In genomic region chr18:51687845-51688585, GRCh38 we compare ENCODE assay signal across 21 cellular contexts.
DNase-seq lines count a peak whose midpoint lies in the region; ATAC-seq and TF ChIP-seq lines count a peak whose summit lies in the region.
"Had no signal": no experiment of that assay in that cellular context is flagged by ENCODE, and none has a peak within 500 bp of the region (broad histone marks: within the 10 kb centered on the region; RNA-seq: fewer than 3 reads in every experiment).

No MANE protein-coding gene starts in this region.

- peak; percentile 37 for ATAC-seq in left lobe of liver
- ATAC-seq: GM23338, HCT116 had no signal

- H3K4me3 ChIP-seq in LNCaP clone FGC (ENCODE audit: low read depth, low read length), result no peak overlapping the region
- no peak overlapping the region for H3K4me3 ChIP-seq in WERI-Rb-1 (ENCODE audit: low read depth, low read length)
- H3K4me3 ChIP-seq in Peyer's patch, result no peak overlapping the region
- H3K4me3 ChIP-seq: GM23338 had no signal

- TF ChIP-seq CTCF in LNCaP clone FGC (IDR thresholded peaks at IDR 0.05; ENCODE audit: control insufficient read depth, extremely low read depth, insufficient read depth), result 0 out of 2 replicates have a peak, but pooled peaks have one; percentile 5
- TF ChIP-seq CTCF in WERI-Rb-1 (IDR thresholded peaks at IDR 0.05; ENCODE audit: low read depth, low read length), result 0 out of 2 replicates have a peak, but pooled peaks have one; percentile 14
- TF ChIP-seq CTCF in Peyer's patch (IDR thresholded peaks at IDR 0.05), result no peak

- DNase-seq in DMS53 (lab: John Stamatoyannopoulos, UW) (peak; percentile 21), DMS53 treated with DMSO at 0.1 percent for 48 hours (lab: John Stamatoyannopoulos, UW; ENCODE audit: unreplicated experiment) (no peak), LNCaP clone FGC (ENCODE audit: low read depth) (no peak), WERI-Rb-1 (no peak), left lobe of liver (ENCODE audit: low spot score) (no peak), epidermal melanocyte (ENCODE audit: insufficient read length, low spot score) (no peak), Peyer's patch (no peak), cerebellum (ENCODE audit: low spot score) (no peak)
- DNase-seq: C1 segment of cervical spinal cord; CD4-positive, CD25-positive, alpha-beta regulatory T cell; CD8-positive, alpha-beta memory T cell; COR-L47; DMS 273 treated with DMSO at 0.1 percent for 48 hours; DMS79; GDM1; H7; HFFc6 had no signal

- H3K36me3 ChIP-seq in WERI-Rb-1 (no peaks in the 10 kb centered on the region), Peyer's patch (no peaks in the 10 kb centered on the region)

- H3K27ac ChIP-seq in WERI-Rb-1 (no peak overlapping the region), Peyer's patch (no peak overlapping the region)
- H3K27ac ChIP-seq: 22Rv1, KMS-11 had no signal

- H3K9me3 ChIP-seq in WERI-Rb-1 (ENCODE audit: severe bottlenecking), result no peaks in the 10 kb centered on the region
- H3K9me3 ChIP-seq in Peyer's patch, result no peaks in the 10 kb centered on the region

- no peaks in the 10 kb centered on the region for H3K4me1 ChIP-seq in Peyer's patch

- no peak for TF ChIP-seq POLR2A in Peyer's patch (IDR thresholded peaks at IDR 0.05)

- no peaks in the 10 kb centered on the region for H3K27me3 ChIP-seq in WERI-Rb-1 (ENCODE audit: insufficient read depth, low read depth, severe bottlenecking)
- H3K27me3 ChIP-seq in Peyer's patch, result no peaks in the 10 kb centered on the region

Comparison
In these comparisons a context has a peak if more than half of its experiments do, and no peak if none do; other contexts are left out.
1. CTCF ChIP-seq: peak in LNCaP clone FGC (single experiment) and WERI-Rb-1 (single experiment); none in Peyer's patch (0 of 6).